Comparison of ENCODE assay signal across 8 cellular contexts in the genomic region with DNA sequence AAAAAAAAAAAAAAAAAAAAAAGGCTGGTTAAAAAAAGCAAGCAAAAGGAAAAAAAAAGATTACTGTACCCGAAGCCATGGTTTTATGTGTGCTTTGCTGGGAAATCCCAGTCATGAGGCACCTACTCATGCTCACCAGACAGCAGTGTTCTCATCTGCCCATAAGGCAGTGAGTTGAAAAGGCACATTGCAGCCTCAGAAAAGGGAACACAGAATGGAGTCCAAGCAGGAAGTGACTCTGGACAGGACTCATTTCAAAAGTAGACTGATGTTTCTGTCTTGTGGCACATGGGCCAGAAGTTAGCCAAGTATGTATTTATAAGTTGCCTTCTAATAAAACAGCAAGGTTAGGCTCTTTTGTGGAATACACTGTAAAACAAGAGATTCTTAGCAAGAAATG. TPM values are rescaled to one million over a fixed set of nuclear protein-coding genes. Genes with fewer than 3 reads are reported as not detected.
DNase-seq lines count a peak whose midpoint lies in the region; ATAC-seq lines count a peak whose summit lies in the region.

No MANE protein-coding gene starts in this region.

- ATAC-seq in Right ventricle myocardium superior (ENCODE audit: poor library complexity), result peak; percentile 36
- ATAC-seq in HG02798 (IDR thresholded peaks at IDR 0.05; ENCODE audit: poor library complexity, unreplicated experiment), result peak; percentile 78

- no peak overlapping the region for H3K4me3 ChIP-seq in H7 (ENCODE audit: insufficient read depth, low read depth, low read length)

- H3K36me3 ChIP-seq in H7 (replicated peaks; ENCODE audit: control insufficient read depth, insufficient read depth, low read length), result peaks cover 18% of the 10 kb centered on the region

- intact Hi-C loops in Right ventricle myocardium superior (cut with DNase I), result no loop called here
- intact Hi-C loops in cardiac septum (cut with DNase I), result no loop called here

- H3K27me3 ChIP-seq in H7 (ENCODE audit: control insufficient read depth, insufficient read depth, low read length), result no peaks in the 10 kb centered on the region

- DNase-seq in Right ventricle myocardium superior (no peak), cardiac septum (ENCODE audit: low spot score) (no peak), OCI-M1 (lab: John Stamatoyannopoulos, UW) (peak; percentile 15), germinal center (ENCODE audit: low spot score) (peak; percentile 76), EL (no peak), GF-D8 (lab: John Stamatoyannopoulos, UW) (no peak), H7 (no peak)

RNA-seq across cellular contexts. Expression of a gene that starts 40.2 kb away (rescaled TPM):
- total RNA-seq in Right ventricle myocardium superior, result 4.5 TPM
- total RNA-seq in cardiac septum, result 6.4 TPM
- 17.4 and 18.1 TPM in 2 replicates for total RNA-seq in H7 (2014; rRNA removed; shearing (Covaris generic))

Comparison
In these comparisons a context has a peak if more than half of its experiments do, and no peak if none do; other contexts are left out.
1. DNase-seq: peak in OCI-M1 (single experiment) and germinal center (single experiment); none in Right ventricle myocardium superior (single experiment), cardiac septum (single experiment), EL (single experiment), GF-D8 (single experiment) and H7 (single experiment).